In the genomic region with DNA sequence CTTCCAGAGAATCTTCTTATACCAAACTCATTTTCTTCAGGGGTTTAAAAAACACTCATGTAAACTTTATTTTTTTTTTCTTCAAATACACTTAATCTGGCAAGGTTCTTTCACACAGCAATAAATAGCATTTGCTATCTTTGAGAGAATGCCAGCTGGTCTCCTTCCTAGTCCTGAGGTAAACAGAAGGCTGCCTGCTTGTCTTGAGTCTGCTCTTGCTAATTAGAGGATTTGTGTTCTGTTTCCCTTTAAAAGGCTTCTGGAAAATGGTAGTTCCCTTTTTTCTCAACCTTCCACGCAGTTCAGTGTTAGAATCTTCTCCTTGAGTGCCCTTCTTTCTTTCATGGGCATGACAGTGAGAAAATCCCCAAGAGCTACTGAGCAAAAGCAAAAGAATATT, we compare ENCODE assay signal across 10 cellular contexts.
DNase-seq lines count a peak whose midpoint lies in the region; ATAC-seq and TF ChIP-seq lines count a peak whose summit lies in the region.
"Had no signal": no experiment of that assay in that cellular context is flagged by ENCODE, and none has a peak within 500 bp of the region (broad histone marks: within the 10 kb centered on the region; RNA-seq: fewer than 3 reads in every experiment).

No MANE protein-coding gene starts in this region.

- H2AFZ ChIP-seq in OCI-LY7 (ENCODE audit: low read length) = no peak overlapping the region

- 0 to 14% (median 6%) methylated on average over 1 of the region's 1 CpG for WGBS in spleen, 5 donors

- TF ChIP-seq CTCF in HFF-Myc (IDR thresholded peaks at IDR 0.05; ENCODE audit: low read depth, low read length, missing control alignments) (no peak), spleen (IDR thresholded peaks at IDR 0.05 in 8 of 11, conservative IDR thresholded peaks at IDR 0.05 in 3 of 11) (no peak), OCI-LY7 (conservative IDR thresholded peaks at IDR 0.05; ENCODE audit: low read length) (no peak)

- no peak overlapping the region for H3K27ac Mint-ChIP-seq in effector memory CD8-positive, alpha-beta T cell

- no peaks in the 10 kb centered on the region for H3K4me1 Mint-ChIP-seq in effector memory CD8-positive, alpha-beta T cell (ENCODE audit: low read depth in 2 of 2)

- H3K27me3 Mint-ChIP-seq in effector memory CD8-positive, alpha-beta T cell = no peaks in the 10 kb centered on the region

- intact Hi-C loops in left ventricle myocardium superior (cut with micrococcal nuclease) = no loop called here
- intact Hi-C loops in spleen (cut with DNase I; ENCODE audit: low total_unique reads) = no loop called here
- intact Hi-C loops in OCI-LY7 (cut with micrococcal nuclease; ENCODE audit: unreplicated experiment) = no loop called here

- no peaks in the 10 kb centered on the region for H4K20me1 ChIP-seq in OCI-LY7 (ENCODE audit: insufficient read depth, low read length)

- CTCF ChIA-PET in OCI-LY7 (lab: Charles Lee; ENCODE audit: unreplicated experiment) = no interaction called here

- no peaks in the 10 kb centered on the region for H3K9me3 Mint-ChIP-seq in effector memory CD8-positive, alpha-beta T cell

- POLR2A ChIA-PET in OCI-LY7 (lab: Charles Lee) = no interaction called here

- H3K4me1 ChIP-seq in spleen (no peaks in the 10 kb centered on the region), OCI-LY7 (ENCODE audit: insufficient read depth, low read length, poor library complexity, severe bottlenecking) (no peaks in the 10 kb centered on the region)

- no peak overlapping the region for H3K4me2 ChIP-seq in OCI-LY7 (ENCODE audit: low read length)
- H3K4me2 ChIP-seq: KMS-11 had no signal

- H3K36me3 ChIP-seq in spleen (no peaks in the 10 kb centered on the region), OCI-LY7 (ENCODE audit: insufficient read depth, low read length) (no peaks in the 10 kb centered on the region)

- no peaks in the 10 kb centered on the region for H3K79me2 ChIP-seq in OCI-LY7 (ENCODE audit: insufficient read depth, low read depth, low read length)

- H3K4me3 ChIP-seq in HFF-Myc (replicated peaks; ENCODE audit: low read depth, low read length) = no peak overlapping the region
- H3K4me3 ChIP-seq in spleen = no peak overlapping the region
- no peak overlapping the region for H3K4me3 ChIP-seq in OCI-LY7 (ENCODE audit: low read depth, low read length, poor library complexity, severe bottlenecking)
- H3K4me3 ChIP-seq: skin epidermis had no signal

- BruUV-seq in OCI-LY7 (replicated peaks; lab: Mats Ljungman, UMichigan) = no TSS peak

- peak; percentile 22 for DNase-seq in HFF-Myc (ENCODE audit: extremely low read depth, low read depth)
- peak; percentile 73 for DNase-seq in amniotic epithelial cell (ENCODE audit: low read depth)
- no peak for DNase-seq in left ventricle myocardium superior
- peak; percentile 73 for DNase-seq in smooth muscle cell of the brain vasculature (ENCODE audit: low read depth, low spot score)
- no peak for DNase-seq in effector memory CD8-positive, alpha-beta T cell
- no peak for DNase-seq in spleen
- no peak for DNase-seq in OCI-LY7 (ENCODE audit: low spot score)
- no peak for DNase-seq in SW 1271 (lab: John Stamatoyannopoulos, UW)

- no peaks in the 10 kb centered on the region for H3K36me3 Mint-ChIP-seq in effector memory CD8-positive, alpha-beta T cell (ENCODE audit: insufficient read depth)

- TF ChIP-seq POLR2A in spleen (IDR thresholded peaks at IDR 0.05) = no peak

- H3K9me2 ChIP-seq in OCI-LY7 (ENCODE audit: insufficient read depth, low read length) = no peaks in the 10 kb centered on the region

- no peaks in the 10 kb centered on the region for H3K27me3 ChIP-seq in spleen (replicated peaks in 1 of 7)

- H3K27ac ChIP-seq in spleen (no peak overlapping the region), OCI-LY7 (ENCODE audit: low read depth, low read length, poor library complexity, severe bottlenecking) (no peak overlapping the region)
- H3K27ac ChIP-seq: KMS-11 had no signal

- peak; percentile 29 for ATAC-seq in left ventricle myocardium superior
- ATAC-seq in effector memory CD8-positive, alpha-beta T cell (replicated peaks) = no peak

- no peak overlapping the region for H3K4me3 Mint-ChIP-seq in effector memory CD8-positive, alpha-beta T cell

- H3K9me3 ChIP-seq in spleen = no peaks in the 10 kb centered on the region
- no peaks in the 10 kb centered on the region for H3K9me3 ChIP-seq in OCI-LY7 (ENCODE audit: low read length)

Comparison
In these comparisons a context has a peak if more than half of its experiments do, and no peak if none do; other contexts are left out.
1. DNase-seq: peak in HFF-Myc (single experiment), amniotic epithelial cell (single experiment) and smooth muscle cell of the brain vasculature (single experiment); none in left ventricle myocardium superior (single experiment), effector memory CD8-positive, alpha-beta T cell (0 of 3), spleen (single experiment), OCI-LY7 (single experiment) and SW 1271 (0 of 2).